Comparison of ENCODE assay signal across 8 cellular contexts in the genomic region with DNA sequence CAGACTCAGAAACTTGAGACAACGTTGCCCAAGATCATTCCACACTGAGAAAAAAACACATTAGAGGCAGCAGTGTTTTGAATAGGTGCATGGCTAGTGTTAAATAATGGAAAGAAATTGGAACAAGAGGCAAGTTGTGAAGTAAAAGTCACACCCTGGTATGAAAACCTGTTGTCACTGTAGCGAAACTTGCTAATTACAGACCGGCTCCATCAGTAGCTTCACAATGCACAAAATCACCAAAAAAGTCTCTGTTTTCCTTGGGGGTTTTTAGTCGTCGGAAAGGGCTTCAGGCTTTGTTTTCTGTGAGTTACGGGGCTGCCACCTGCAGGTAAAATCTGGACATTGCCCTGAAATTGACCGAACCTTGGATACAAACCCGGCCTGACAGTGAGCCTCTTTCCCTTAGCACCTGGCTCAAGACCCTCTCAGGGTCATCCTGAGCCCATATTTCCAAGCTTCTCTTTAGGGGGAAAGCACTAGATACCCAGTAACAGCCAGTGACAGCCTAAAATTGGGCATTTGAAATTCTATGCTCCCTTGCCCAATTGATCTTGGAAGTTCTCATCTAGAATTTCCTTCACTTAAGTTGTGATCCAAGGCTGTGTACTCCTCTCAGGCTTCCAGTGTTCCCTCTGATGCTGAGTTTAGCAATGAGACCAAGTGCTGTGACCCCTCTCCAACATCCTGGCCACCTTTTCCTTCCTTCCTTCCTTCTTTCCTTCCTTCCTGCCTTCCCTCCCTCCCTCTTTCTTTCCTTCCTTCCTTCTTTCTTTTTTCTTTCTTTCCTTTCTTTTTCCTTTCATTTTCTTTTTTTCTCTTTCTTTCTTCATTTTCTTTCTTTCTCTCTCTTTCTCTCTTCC. TPM values are rescaled to one million over a fixed set of nuclear protein-coding genes. Genes with fewer than 3 reads are reported as not detected.
DNase-seq lines count a peak whose midpoint lies in the region; ATAC-seq and TF ChIP-seq lines count a peak whose summit lies in the region.

No MANE protein-coding gene starts in this region.

- ATAC-seq in activated CD8-positive, alpha-beta T cell treated with anti-CD3 and anti-CD28 coated beads for 36 hours = peak; percentile 92
- ATAC-seq in HG03139 (IDR thresholded peaks at IDR 0.05; ENCODE audit: unreplicated experiment) = no peak

- CTCF ChIA-PET in activated CD8-positive, alpha-beta T cell treated with anti-CD3 and anti-CD28 coated beads for 36 hours (lab: Charles Lee) = interaction anchor here (0.7 to 3.5 kb wide), 45 partner anchors 9 to 401 kb away, joined by 3 to 45 read pairs (median 6); a partner anchor contains a TSS

- H3K9ac ChIP-seq in endocrine pancreas (ENCODE audit: control insufficient read depth, insufficient read depth, low read length) = peak overlapping the region; percentile 54

- peak; percentile 91 for DNase-seq in ELF-1 (ENCODE audit: low read depth, low spot score)
- peak; percentile 54 for DNase-seq in HPDE6-E6E7 (ENCODE audit: extremely low spot score)
- peak; percentile 57 for DNase-seq in NCI-H82 treated with DMSO at 0.1 percent for 48 hours (lab: John Stamatoyannopoulos, UW; ENCODE audit: unreplicated experiment)
- DNase-seq in activated CD8-positive, alpha-beta T cell treated with anti-CD3 and anti-CD28 coated beads for 36 hours = peak; percentile 88
- peak; percentile 82 for DNase-seq in midbrain (lab: John Stamatoyannopoulos, UW)
- peak; percentile 80 for DNase-seq in stimulated activated CD8-positive, alpha-beta memory T cell treated with anti-CD3 and anti-CD28 coated beads, Interleukin-4, amount 100 ng/mL, for 48 hours

- H3K36me3 Mint-ChIP-seq in activated CD8-positive, alpha-beta T cell treated with anti-CD3 and anti-CD28 coated beads for 36 hours (ENCODE audit: low read depth) = no peaks in the 10 kb centered on the region

- H3K27ac Mint-ChIP-seq in activated CD8-positive, alpha-beta T cell treated with anti-CD3 and anti-CD28 coated beads for 36 hours = peak overlapping the region; percentile 23

- peaks cover 2% of the 10 kb centered on the region for H3K27me3 ChIP-seq in endocrine pancreas (ENCODE audit: control insufficient read depth, insufficient read depth, low read length)

- no peaks in the 10 kb centered on the region for H3K9me3 Mint-ChIP-seq in activated CD8-positive, alpha-beta T cell treated with anti-CD3 and anti-CD28 coated beads for 36 hours

- POLR2A ChIA-PET in activated CD8-positive, alpha-beta T cell treated with anti-CD3 and anti-CD28 coated beads for 36 hours (lab: Charles Lee) = interaction anchor here (0.5 to 2.7 kb wide), 7 partner anchors 22 to 150 kb away, joined by 3 to 13 read pairs (median 6); a partner anchor contains a TSS

- peak; percentile 81 for TF ChIP-seq CTCF in activated CD8-positive, alpha-beta T cell treated with anti-CD3 and anti-CD28 coated beads for 36 hours (IDR thresholded peaks at IDR 0.05)

- H3K9me3 ChIP-seq in endocrine pancreas (ENCODE audit: control insufficient read depth, low read length) = no peaks in the 10 kb centered on the region

- peaks cover 14% of the 10 kb centered on the region for H3K4me1 Mint-ChIP-seq in activated CD8-positive, alpha-beta T cell treated with anti-CD3 and anti-CD28 coated beads for 36 hours (ENCODE audit: low read depth)

- H3K4me3 Mint-ChIP-seq in activated CD8-positive, alpha-beta T cell treated with anti-CD3 and anti-CD28 coated beads for 36 hours = peak overlapping the region; percentile 33

- H3K27me3 Mint-ChIP-seq in activated CD8-positive, alpha-beta T cell treated with anti-CD3 and anti-CD28 coated beads for 36 hours = no peaks in the 10 kb centered on the region

- peak overlapping the region; percentile 52 for H3K4me3 ChIP-seq in endocrine pancreas (ENCODE audit: control insufficient read depth, insufficient read depth, low read length)

- no peaks in the 10 kb centered on the region for H3K4me1 ChIP-seq in endocrine pancreas (ENCODE audit: control insufficient read depth, insufficient read depth, low read length)

- H3K36me3 ChIP-seq in endocrine pancreas (ENCODE audit: control insufficient read depth, insufficient read depth, low read length) = no peaks in the 10 kb centered on the region

- intact Hi-C loops in activated CD8-positive, alpha-beta T cell treated with anti-CD3 and anti-CD28 coated beads for 36 hours (cut with micrococcal nuclease) = loop anchor here (2.0 kb wide), 1 partner anchor 90 kb away; no protein-coding TSS in a partner anchor

RNA-seq across cellular contexts. Expression of a gene that starts 7.2 kb away (rescaled TPM):
- total RNA-seq in activated CD8-positive, alpha-beta T cell treated with anti-CD3 and anti-CD28 coated beads for 36 hours = 100 to 1,000 TPM; 167 to 179 TPM

RNA-seq across cellular contexts. Expression of a gene that starts 43.7 kb away (rescaled TPM):
- total RNA-seq in activated CD8-positive, alpha-beta T cell treated with anti-CD3 and anti-CD28 coated beads for 36 hours = 10 to 100 TPM; 55.3 to 56.4 TPM
